In the genomic region with DNA sequence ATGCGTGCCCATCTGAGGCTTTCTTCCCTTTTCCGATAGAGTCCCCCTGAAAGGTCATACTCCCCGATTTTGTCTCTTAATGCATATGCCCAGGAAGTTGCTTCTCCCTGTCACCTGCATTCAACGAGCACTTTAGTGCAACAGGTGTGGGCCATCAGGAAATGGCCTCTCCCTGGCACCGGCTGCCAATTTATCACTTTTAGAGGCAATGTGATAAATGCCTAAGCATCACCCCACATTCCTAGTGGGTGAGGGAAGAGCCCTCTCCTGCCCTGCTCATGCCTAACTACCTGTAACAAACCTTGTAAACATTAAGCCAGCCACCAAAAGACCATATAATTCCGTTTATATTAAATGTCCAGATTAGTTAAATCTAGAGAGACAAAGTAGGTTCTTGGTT, we compare ENCODE assay signal across 9 cellular contexts. TPM values are rescaled to one million over a fixed set of nuclear protein-coding genes. Genes with fewer than 3 reads are reported as not detected.
DNase-seq lines count a peak whose midpoint lies in the region; ATAC-seq and TF ChIP-seq lines count a peak whose summit lies in the region.
"Had no signal": no experiment of that assay in that cellular context is flagged by ENCODE, and none has a peak within 500 bp of the region (broad histone marks: within the 10 kb centered on the region; RNA-seq: fewer than 3 reads in every experiment).

No MANE protein-coding gene starts in this region.

- H3K4me2 ChIP-seq in PC-9, result peak overlapping the region; percentile 70
- H3K4me2 ChIP-seq in skeletal muscle satellite cell (ENCODE audit: low read length), result no peak overlapping the region

- H3F3A ChIP-seq in PC-9 (ENCODE audit: insufficient read depth, low read depth), result no peaks in the 10 kb centered on the region

- ATAC-seq in gastroesophageal sphincter (no peak), HG02973 (IDR thresholded peaks at IDR 0.05; ENCODE audit: unreplicated experiment) (no peak)

- POLR2A ChIA-PET in PC-9 (lab: Charles Lee; ENCODE audit: unreplicated experiment), result no interaction called here

- H3K79me2 ChIP-seq in PC-9 (ENCODE audit: low read depth), result peaks cover 21% of the 10 kb centered on the region

- H3K27ac ChIP-seq in PC-9 (no peak overlapping the region), gastroesophageal sphincter (peak overlapping the region; percentile 88 to 93 (median 90))

- BruUV-seq in PC-9 (replicated peaks; lab: Mats Ljungman, UMichigan), result no TSS peak

- WGBS in gastroesophageal sphincter (ENCODE audit: low coverage in 1 of 2), 2 donors, result 67 to 84% methylated on average over 5 to 6 of the region's 6 CpGs

- TF ChIP-seq POLR2A in gastroesophageal sphincter (IDR thresholded peaks at IDR 0.05), result no peak

- no peak overlapping the region; the same call in 1 of the 2 replicates for H2AFZ ChIP-seq in PC-9

- CTCF ChIA-PET in PC-9 (lab: Charles Lee), result no interaction called here

- H3K36me3 ChIP-seq in PC-9 (ENCODE audit: low read depth) (no peaks in the 10 kb centered on the region), gastroesophageal sphincter (peaks cover 0 to 18% of the 10 kb centered on the region in 2 donors), skeletal muscle satellite cell (ENCODE audit: insufficient read depth, low read length) (peaks cover 21% of the 10 kb centered on the region)

- no peaks in the 10 kb centered on the region for H3K9me2 ChIP-seq in PC-9 (ENCODE audit: insufficient read depth)

- TF ChIP-seq CTCF in PC-9 (conservative IDR thresholded peaks at IDR 0.05), result no peak
- no peak for TF ChIP-seq CTCF in gastroesophageal sphincter (IDR thresholded peaks at IDR 0.05)

- DNase-seq in NCI-H748 (lab: John Stamatoyannopoulos, UW; ENCODE audit: unreplicated experiment), result peak; percentile 29
- DNase-seq in NCI-H748 treated with DMSO at 0.1 percent for 48 hours (lab: John Stamatoyannopoulos, UW), result no peak
- DNase-seq in PC-9, result no peak
- DNase-seq in HK-2 (ENCODE audit: unreplicated experiment), result no peak
- DNase-seq in NCI-H187 (lab: John Stamatoyannopoulos, UW), result no peak

- H3K4me1 ChIP-seq in PC-9 (replicated peaks; ENCODE audit: insufficient read depth), result no peaks in the 10 kb centered on the region; the same call in 1 of the 2 replicates
- peaks cover 0 to 43% (median 0%) of the 10 kb centered on the region in 3 donors for H3K4me1 ChIP-seq in gastroesophageal sphincter
- H3K4me1 ChIP-seq in skeletal muscle satellite cell (ENCODE audit: control insufficient read depth, insufficient read depth, low read length), result peaks cover 7% of the 10 kb centered on the region

- H3K9ac ChIP-seq in skeletal muscle satellite cell (ENCODE audit: low read depth, low read length), result peak overlapping the region; percentile 93

- no peaks in the 10 kb centered on the region for H4K20me1 ChIP-seq in PC-9 (ENCODE audit: insufficient read depth)

- H3K27me3 ChIP-seq in PC-9 (ENCODE audit: insufficient read depth, low read depth) (no peaks in the 10 kb centered on the region), gastroesophageal sphincter (no peaks in the 10 kb centered on the region), skeletal muscle satellite cell (ENCODE audit: control insufficient read depth, insufficient read depth, low read length) (no peaks in the 10 kb centered on the region)
- H3K27me3 ChIP-seq: SJSA1 had no signal

- intact Hi-C loops in PC-9 (cut with micrococcal nuclease; ENCODE audit: unreplicated experiment), result loop anchor here (5.0 to 10.0 kb wide), 2 partner anchors 114 to 313 kb away; partner anchors contain the start of gene TTC39B

- TF ChIP-seq EP300 in gastroesophageal sphincter (IDR thresholded peaks at IDR 0.05), result no peak

- H3K9me3 ChIP-seq in PC-9 (ENCODE audit: insufficient read depth, low read depth) (no peaks in the 10 kb centered on the region), gastroesophageal sphincter (no peaks in the 10 kb centered on the region), skeletal muscle satellite cell (replicated peaks; ENCODE audit: low read length) (no peaks in the 10 kb centered on the region)
- H3K9me3 ChIP-seq: SJSA1 had no signal

- no peak overlapping the region for H3K4me3 ChIP-seq in PC-9
- no peak overlapping the region for H3K4me3 ChIP-seq in gastroesophageal sphincter
- H3K4me3 ChIP-seq in skeletal muscle satellite cell (ENCODE audit: low read length), result no peak overlapping the region

RNA-seq across cellular contexts. Expression of gene SNAPC3, which starts 1.1 kb away (rescaled TPM):
- 11.3 and 13.7 TPM in 2 replicates for total RNA-seq in PC-9 (2021)
- 10 to 100 TPM; 32.2 to 51.1 (median 36.4) TPM for total RNA-seq in gastroesophageal sphincter
- total RNA-seq in skeletal muscle satellite cell (2012; rRNA removed), result 33.2 and 35.0 TPM in 2 replicates
